10 cellular contexts compared by ENCODE assay signal in the genomic region with DNA sequence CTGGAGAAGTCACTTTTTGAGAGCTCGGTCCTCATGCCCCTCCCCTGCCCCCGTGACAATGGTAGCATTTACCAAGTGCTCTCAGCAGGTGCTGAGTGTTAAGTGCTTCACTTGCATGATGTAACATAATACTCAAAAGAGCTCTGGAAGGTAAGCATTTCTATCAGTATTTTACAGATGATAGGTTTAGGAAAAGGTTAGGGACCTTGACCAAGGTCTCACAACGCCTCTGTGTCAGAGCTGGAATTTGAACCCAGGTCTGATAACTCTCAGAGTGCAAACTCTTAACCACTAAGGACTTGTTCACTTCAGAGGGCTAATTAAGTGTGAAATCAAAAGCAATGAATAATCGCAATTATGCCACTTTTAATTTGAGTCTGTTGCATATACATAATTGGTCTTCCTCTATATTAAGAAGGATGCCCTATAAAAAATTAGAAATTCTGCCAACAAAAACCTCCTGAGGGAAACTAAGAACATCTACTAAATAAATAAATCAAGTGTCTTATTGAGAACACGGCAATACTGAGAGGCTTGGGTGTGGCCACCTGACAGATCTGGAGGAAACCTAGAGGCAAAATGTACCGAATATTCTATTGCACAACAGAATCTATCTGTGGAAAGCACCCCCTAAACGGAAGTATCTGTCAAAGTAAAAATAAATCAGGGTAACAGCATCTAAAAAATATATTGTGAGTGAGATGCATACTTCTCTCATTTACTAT.
A peak's percentile ranks its signal among the peaks of the same experiment; 100 is the strongest.
DNase-seq lines count a peak whose midpoint lies in the region; ATAC-seq lines count a peak whose summit lies in the region.
"Had no signal": no experiment of that assay in that cellular context is flagged by ENCODE, and none has a peak within 500 bp of the region (broad histone marks: within the 10 kb centered on the region; RNA-seq: fewer than 3 reads in every experiment).

No MANE protein-coding gene starts in this region.

- H3K4me1 ChIP-seq in trophoblast cell (ENCODE audit: control insufficient read depth in 1 of 2, insufficient read depth in 2 of 2, low read length in 2 of 2), result peaks cover 8 to 16% of the 10 kb centered on the region in 2 experiments

- H3K4me1 Mint-ChIP-seq in activated CD4-positive, alpha-beta T cell treated with anti-CD3 and anti-CD28 coated beads, Interleukin-2, amount 10 ng/mL, durations not matched to agents 7 days and 5 days, result peaks cover 89% of the 10 kb centered on the region
- H3K4me1 Mint-ChIP-seq in activated naive CD8-positive, alpha-beta T cell (ENCODE audit: low read depth), result peaks cover 93% of the 10 kb centered on the region

- DNase-seq in activated CD4-positive, alpha-beta T cell treated with anti-CD3 and anti-CD28 coated beads, Interleukin-2, amount 10 ng/mL, durations not matched to agents 7 days and 5 days, result peak; percentile 52
- no peak for DNase-seq in activated CD4-positive, alpha-beta T cell treated with anti-CD3 and anti-CD28 coated beads, Interleukin-2, amount 50 U/mL, for 4 hours
- peak; percentile 80 for DNase-seq in NCI-H345 (lab: John Stamatoyannopoulos, UW)
- DNase-seq in trophoblast cell, result no peak
- no peak for DNase-seq in islet precursor cell
- DNase-seq: activated effector memory CD4-positive, alpha-beta T cell treated with anti-CD3 and anti-CD28 coated beads, Interleukin-2, amount 50 U/mL, for 16 hours had no signal

- H3K27me3 Mint-ChIP-seq in activated CD4-positive, alpha-beta T cell treated with anti-CD3 and anti-CD28 coated beads, Interleukin-2, amount 10 ng/mL, durations not matched to agents 7 days and 5 days, result no peaks in the 10 kb centered on the region
- no peaks in the 10 kb centered on the region for H3K27me3 Mint-ChIP-seq in activated naive CD8-positive, alpha-beta T cell

- CTCF ChIA-PET in activated CD4-positive, alpha-beta T cell treated with anti-CD3 and anti-CD28 coated beads, Interleukin-2, amount 10 ng/mL, durations not matched to agents 7 days and 5 days (lab: Charles Lee), result interaction anchor here (0.6 to 0.7 kb wide), 2 partner anchors 62 to 207 kb away, joined by 3 read pairs; no protein-coding TSS in a partner anchor

- H2AFZ ChIP-seq in trophoblast cell (ENCODE audit: insufficient read depth, low read length, poor library complexity), result no peak overlapping the region

- H2AK5ac ChIP-seq in trophoblast cell (ENCODE audit: low read length), result no peak overlapping the region

- POLR2A ChIA-PET in activated CD4-positive, alpha-beta T cell treated with anti-CD3 and anti-CD28 coated beads, Interleukin-2, amount 10 ng/mL, durations not matched to agents 7 days and 5 days (lab: Charles Lee), result no interaction called here

- peaks cover 14% of the 10 kb centered on the region for H3K79me1 ChIP-seq in trophoblast cell (ENCODE audit: low read length)

- no peak overlapping the region for H4K12ac ChIP-seq in trophoblast cell (ENCODE audit: low read depth, low read length)

- WGBS in trophoblast cell (ENCODE audit: extremely low coverage, insufficient coverage, insufficient read length), result no CpG with 5 or more reads among the region's 7 CpGs

- H3K9me3 Mint-ChIP-seq in activated CD4-positive, alpha-beta T cell treated with anti-CD3 and anti-CD28 coated beads, Interleukin-2, amount 10 ng/mL, durations not matched to agents 7 days and 5 days, result no peaks in the 10 kb centered on the region
- H3K9me3 Mint-ChIP-seq in activated naive CD8-positive, alpha-beta T cell (ENCODE audit: low read depth), result no peaks in the 10 kb centered on the region

- H3K4me3 Mint-ChIP-seq in activated CD4-positive, alpha-beta T cell treated with anti-CD3 and anti-CD28 coated beads, Interleukin-2, amount 10 ng/mL, durations not matched to agents 7 days and 5 days, result peak overlapping the region; percentile 71
- H3K4me3 Mint-ChIP-seq in activated naive CD8-positive, alpha-beta T cell, result peak overlapping the region; percentile 81

- no peak overlapping the region for H4K8ac ChIP-seq in trophoblast cell (ENCODE audit: low read depth, low read length)

- no peak overlapping the region for H3K4me3 ChIP-seq in trophoblast cell (ENCODE audit: low read depth, low read length)
- H3K4me3 ChIP-seq: skin epidermis had no signal

- no peak overlapping the region for H3K23ac ChIP-seq in trophoblast cell (ENCODE audit: low read length)

- H3K9me3 ChIP-seq in trophoblast cell (ENCODE audit: insufficient read depth, low read depth, low read length), result no peaks in the 10 kb centered on the region

- H3K18ac ChIP-seq in trophoblast cell (ENCODE audit: low read length), result no peak overlapping the region

- H2BK5ac ChIP-seq in trophoblast cell (ENCODE audit: low read depth, low read length, poor library complexity), result peak overlapping the region; percentile 58

- peaks cover 2% of the 10 kb centered on the region for H3K79me2 ChIP-seq in trophoblast cell (ENCODE audit: control insufficient read depth, insufficient read depth, low read length, poor library complexity)

- H3K27ac Mint-ChIP-seq in activated CD4-positive, alpha-beta T cell treated with anti-CD3 and anti-CD28 coated beads, Interleukin-2, amount 10 ng/mL, durations not matched to agents 7 days and 5 days, result peak overlapping the region; percentile 97
- peak overlapping the region; percentile 93 for H3K27ac Mint-ChIP-seq in activated naive CD8-positive, alpha-beta T cell

- peak overlapping the region; percentile 38 for H3K27ac ChIP-seq in trophoblast cell (ENCODE audit: low read depth, low read length)

- peaks cover 0 to 2% of the 10 kb centered on the region in 2 experiments for H3K36me3 ChIP-seq in trophoblast cell (ENCODE audit: control insufficient read depth in 1 of 2, insufficient read depth in 2 of 2, low read length in 2 of 2)

- no peaks in the 10 kb centered on the region for H3K27me3 ChIP-seq in trophoblast cell (ENCODE audit: insufficient read depth, low read length)

- ATAC-seq in GM18907 (IDR thresholded peaks at IDR 0.05; ENCODE audit: unreplicated experiment), result no peak
- no peak for ATAC-seq in GM21526 (IDR thresholded peaks at IDR 0.05; ENCODE audit: low FRiP score, unreplicated experiment)

- H3K9ac ChIP-seq in trophoblast cell (ENCODE audit: low read length), result no peak overlapping the region

- peaks cover 29% of the 10 kb centered on the region for H3K36me3 Mint-ChIP-seq in activated CD4-positive, alpha-beta T cell treated with anti-CD3 and anti-CD28 coated beads, Interleukin-2, amount 10 ng/mL, durations not matched to agents 7 days and 5 days (ENCODE audit: low read depth)
- H3K36me3 Mint-ChIP-seq in activated naive CD8-positive, alpha-beta T cell, result peaks cover 26% of the 10 kb centered on the region

- peak overlapping the region; percentile 57 for H2BK12ac ChIP-seq in trophoblast cell (ENCODE audit: low read length)

- H3K4me2 ChIP-seq in trophoblast cell (ENCODE audit: low read length), result no peak overlapping the region

- peak overlapping the region; percentile 71 for H2BK120ac ChIP-seq in trophoblast cell (ENCODE audit: insufficient read depth, low read length, poor library complexity)

- no peak overlapping the region for H3K14ac ChIP-seq in trophoblast cell (ENCODE audit: low read length)

- no peak overlapping the region for H4K91ac ChIP-seq in trophoblast cell (ENCODE audit: low read depth, low read length)

- H3K4ac ChIP-seq in trophoblast cell (ENCODE audit: low read depth, low read length), result no peak overlapping the region

Comparison
In these comparisons a context has a peak if more than half of its experiments do, and no peak if none do; other contexts are left out.
1. DNase-seq: peak in activated CD4-positive, alpha-beta T cell treated with anti-CD3 and anti-CD28 coated beads, Interleukin-2, amount 10 ng/mL, durations not matched to agents 7 days and 5 days (single experiment) and NCI-H345 (single experiment); none in activated CD4-positive, alpha-beta T cell treated with anti-CD3 and anti-CD28 coated beads, Interleukin-2, amount 50 U/mL, for 4 hours (0 of 2), trophoblast cell (0 of 2) and islet precursor cell (single experiment).